ENCODE assay signal across 8 cellular contexts in the genomic region with DNA sequence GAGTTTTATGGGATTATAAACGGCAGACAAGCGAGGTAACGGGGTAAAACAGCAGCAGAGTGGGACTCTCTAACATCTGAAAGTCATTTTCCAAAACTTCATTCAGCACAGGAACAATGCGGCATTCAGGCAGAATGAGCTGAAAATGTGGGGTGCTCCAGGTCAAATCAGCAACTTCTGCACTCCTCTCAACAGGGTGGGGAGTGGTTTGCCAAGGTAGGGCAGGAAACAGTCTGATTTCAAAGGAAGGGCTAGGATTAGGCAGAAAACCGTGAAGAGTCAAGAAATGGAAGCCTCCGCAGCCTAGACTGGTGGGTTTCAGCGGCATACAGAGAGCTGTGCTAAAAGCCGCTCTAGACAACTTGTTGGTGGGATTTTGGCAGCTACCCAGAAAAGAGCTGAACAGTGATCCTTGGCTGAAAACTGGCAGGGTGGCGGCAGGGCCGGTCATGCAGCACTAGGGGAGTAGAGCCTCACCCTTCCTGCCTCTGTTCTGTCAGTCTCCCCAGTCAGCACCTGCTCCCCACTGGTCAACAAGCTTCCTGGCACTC.
DNase-seq lines count a peak whose midpoint lies in the region; ATAC-seq and TF ChIP-seq lines count a peak whose summit lies in the region.

No MANE protein-coding gene starts in this region.

- H3K4me3 Mint-ChIP-seq in activated naive CD4-positive, alpha-beta T cell treated with anti-CD3 and anti-CD28 coated beads, Interleukin-2, amount 50 U/mL, for 24 hours = peak overlapping the region; percentile 82

- no peaks in the 10 kb centered on the region for H3K9me3 Mint-ChIP-seq in activated naive CD4-positive, alpha-beta T cell treated with anti-CD3 and anti-CD28 coated beads, Interleukin-2, amount 50 U/mL, for 24 hours

- H3K4me3 ChIP-seq in GM12865 (ENCODE audit: low read depth, low read length) (no peak overlapping the region), right cardiac atrium (ENCODE audit: low read length) (peak overlapping the region; percentile 39), retinal pigment epithelial cell (ENCODE audit: low read length) (peak overlapping the region; percentile 53)

- H3K27ac ChIP-seq in right cardiac atrium (ENCODE audit: low read length) = no peak overlapping the region

- no peaks in the 10 kb centered on the region for H3K36me3 Mint-ChIP-seq in activated naive CD4-positive, alpha-beta T cell treated with anti-CD3 and anti-CD28 coated beads, Interleukin-2, amount 50 U/mL, for 24 hours

- no peaks in the 10 kb centered on the region for H3K27me3 ChIP-seq in right cardiac atrium (ENCODE audit: control insufficient read depth, insufficient read depth)

- H3K4me1 Mint-ChIP-seq in activated naive CD4-positive, alpha-beta T cell treated with anti-CD3 and anti-CD28 coated beads, Interleukin-2, amount 50 U/mL, for 24 hours = peaks cover 79% of the 10 kb centered on the region

- peak; percentile 26 for DNase-seq in GM12865 (ENCODE audit: low read depth)
- peak; percentile 22 for DNase-seq in NCI-H774 (lab: John Stamatoyannopoulos, UW)
- peak; percentile 55 to 69 (median 62) for DNase-seq in right cardiac atrium
- DNase-seq in retinal pigment epithelial cell (ENCODE audit: low read depth) = no peak
- no peak for DNase-seq in HuH-7 (ENCODE audit: low spot score)

- H3K9me3 ChIP-seq in right cardiac atrium (ENCODE audit: control insufficient read depth, low read length) = no peaks in the 10 kb centered on the region

- ATAC-seq in right cardiac atrium (peak; percentile 57 to 87), GM18858 (IDR thresholded peaks at IDR 0.05; ENCODE audit: unreplicated experiment) (no peak), HG02970 (IDR thresholded peaks at IDR 0.05; ENCODE audit: low FRiP score, unreplicated experiment) (no peak)

- TF ChIP-seq CTCF in GM12865 (IDR thresholded peaks at IDR 0.05; ENCODE audit: insufficient read depth, low read depth, low read length, missing control alignments) (no peak), retinal pigment epithelial cell (conservative IDR thresholded peaks at IDR 0.05; ENCODE audit: low read depth, low read length) (no peak)

- 22% methylated on average over 10 of the region's 10 CpGs for WGBS in right cardiac atrium

- intact Hi-C loops in right cardiac atrium (cut with DNase I) = loop anchor here in 3 of 4 donors (5.0 to 10.0 kb wide), 6 partner anchors 144 to 456 kb away; a partner anchor contains a TSS

- peak overlapping the region; percentile 96 for H3K27ac Mint-ChIP-seq in activated naive CD4-positive, alpha-beta T cell treated with anti-CD3 and anti-CD28 coated beads, Interleukin-2, amount 50 U/mL, for 24 hours

- no peaks in the 10 kb centered on the region for H3K27me3 Mint-ChIP-seq in activated naive CD4-positive, alpha-beta T cell treated with anti-CD3 and anti-CD28 coated beads, Interleukin-2, amount 50 U/mL, for 24 hours

- H3K4me1 ChIP-seq in right cardiac atrium (ENCODE audit: control insufficient read depth, insufficient read depth, low read length) = peaks cover 8% of the 10 kb centered on the region

Comparison
In these comparisons a context has a peak if more than half of its experiments do, and no peak if none do; other contexts are left out.
1. DNase-seq: peak in GM12865 (single experiment), NCI-H774 (single experiment) and right cardiac atrium (3 of 3); none in retinal pigment epithelial cell (single experiment) and HuH-7 (single experiment).
2. ATAC-seq: peak in right cardiac atrium (2 of 2); none in GM18858 (single experiment) and HG02970 (single experiment).